In genomic region chr12:78414071-78414470, GRCh38 we compare ENCODE assay signal across 27 cellular contexts.
"Had no signal": no experiment of that assay in that cellular context is flagged by ENCODE, and none has a peak within 500 bp of the region (broad histone marks: within the 10 kb centered on the region; RNA-seq: fewer than 3 reads in every experiment).

No MANE protein-coding gene starts in this region.

- ATAC-seq: stimulated activated effector memory CD8-positive, alpha-beta T cell treated with anti-CD3 and anti-CD28 coated beads, Interleukin-12 subunit alpha, Interleukin-12 subunit beta, amount 100 ng/mL, for 72 hours; stimulated activated memory B cell treated with anti-CD40 and anti-IgM and Interleukin-4, amounts not matched to agents 10 μg/mL and 1 μg/mL and 100 μg/mL, for 72 hours; stimulated activated naive B cell treated with anti-CD40 and anti-IgM and Interleukin-4, amounts not matched to agents 10 μg/mL and 1 μg/mL and 100 μg/mL, for 72 hours; stimulated activated naive CD8-positive, alpha-beta T cell treated with anti-CD3 and anti-CD28 coated beads, Interleukin-15, amount 100 ng/mL, for 72 hours; stimulated activated naive CD8-positive, alpha-beta T cell treated with anti-CD3 and anti-CD28 coated beads, Interleukin-15, Interleukin-2, amounts not matched to agents 100 U/mL and 50 U/mL, for 24 hours; upper lobe of right lung had no signal

- H3K4me1 ChIP-seq: stomach, suprapubic skin, testis, thyroid gland, tibial artery, tibial nerve, transverse colon, upper lobe of left lung, upper lobe of right lung, uterus, vagina had no signal

- DNase-seq: stimulated activated CD4-positive, alpha-beta T cell treated with anti-CD3 and anti-CD28 coated beads, Interleukin-2, amount 100 ng/mL, for 48 hours; stimulated activated CD4-positive, alpha-beta T cell treated with anti-CD3 and anti-CD28 coated beads, Interleukin-4, amount 100 ng/mL, for 1 hour; stimulated activated CD4-positive, alpha-beta T cell treated with anti-CD3 and anti-CD28 coated beads, Interleukin-4, amount 100 ng/mL, for 24 hours; stimulated activated CD4-positive, alpha-beta T cell treated with anti-CD3 and anti-CD28 coated beads, Interleukin-4, amount 100 ng/mL, for 4 hours; stimulated activated CD8-positive, alpha-beta memory T cell treated with anti-CD3 and anti-CD28 coated beads, Interleukin-4, amount 100 ng/mL, for 48 hours; stimulated activated naive B cell treated with anti-CD40 and anti-IgM and Interleukin-4, amounts not matched to agents 10 μg/mL and 1 μg/mL and 100 μg/mL, for 72 hours; stimulated activated naive CD4-positive, alpha-beta T cell; stimulated activated naive CD4-positive, alpha-beta T cell treated with Interleukin-2 at 50 U/mL for 16 hours; stimulated activated naive CD8-positive, alpha-beta T cell treated with anti-CD3 and anti-CD28 coated beads, Interleukin-15, amount 100 ng/mL, for 72 hours; stimulated activated naive CD8-positive, alpha-beta T cell treated with anti-CD3 and anti-CD28 coated beads, Interleukin-15, Interleukin-2, amounts not matched to agents 100 U/mL and 50 U/mL, for 24 hours; stomach; substantia nigra; testis; thyroid gland; tibial artery; transverse colon; trophoblast cell; upper lobe of left lung; upper lobe of right lung; uterus had no signal

- H3K27me3 ChIP-seq: stomach, suprapubic skin, testis, thyroid gland, tibial artery, tibial nerve, transverse colon, upper lobe of left lung, upper lobe of right lung, uterus, vagina had no signal

- H3K4me3 ChIP-seq: stomach, suprapubic skin, testis, thoracic aorta, thyroid gland, tibial artery, tibial nerve, transverse colon, upper lobe of left lung, upper lobe of right lung, uterus, vagina had no signal

- FAIRE-seq: urothelium cell line had no signal

- H3K27ac ChIP-seq: stomach, suprapubic skin, testis, thoracic aorta, thyroid gland, tibial artery, tibial nerve, transverse colon, upper lobe of left lung, upper lobe of right lung, uterus, vagina had no signal

- H3K36me3 ChIP-seq: stomach, suprapubic skin, thoracic aorta, thyroid gland, tibial artery, tibial nerve, transverse colon, upper lobe of left lung, upper lobe of right lung, vagina had no signal

- H3K9me3 ChIP-seq: stomach, suprapubic skin, testis, thoracic aorta, thyroid gland, tibial artery, tibial nerve, transverse colon, upper lobe of left lung, upper lobe of right lung, uterus, vagina had no signal
